ENCODE assay signal across 8 cellular contexts in the genomic region with DNA sequence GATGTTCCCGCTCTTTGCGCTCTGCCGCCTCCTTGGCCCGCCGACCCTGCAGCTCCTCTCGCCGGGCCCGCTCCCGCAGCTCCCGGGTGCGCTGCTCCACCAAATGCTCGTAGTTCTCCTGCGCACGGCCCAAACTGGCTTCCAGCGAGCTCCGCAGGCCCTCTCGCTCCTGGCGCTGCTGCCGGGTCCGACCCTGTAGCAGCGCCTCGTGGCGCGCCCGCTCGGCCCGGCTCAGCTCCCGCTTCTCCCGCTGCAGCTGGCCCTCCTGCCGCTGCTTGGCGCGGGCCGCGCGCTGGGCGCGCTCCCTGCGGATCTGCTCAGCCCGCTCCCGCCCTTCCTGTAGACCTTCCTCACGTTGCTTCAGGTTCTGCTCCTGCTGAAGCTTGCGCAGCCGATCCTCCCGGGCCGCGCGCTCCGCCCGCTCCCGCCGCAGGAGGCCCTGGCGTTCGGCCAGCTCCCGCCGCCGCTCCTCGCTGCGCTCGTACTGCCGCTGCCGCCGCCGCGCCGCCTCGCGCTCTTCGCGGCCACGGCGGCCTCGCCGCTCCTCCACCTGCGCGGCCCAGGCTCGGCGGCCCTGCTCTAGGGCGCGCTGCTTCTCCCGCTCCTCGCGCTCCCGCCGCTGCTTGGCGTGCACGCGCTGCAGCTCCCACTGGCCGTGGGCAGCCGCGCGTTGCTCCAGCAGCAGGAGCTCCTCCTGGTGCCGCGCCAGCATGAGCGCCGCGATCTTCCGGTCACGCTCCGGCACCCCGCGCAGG. TPM values are rescaled to one million over a fixed set of nuclear protein-coding genes. Genes with fewer than 3 reads are reported as not detected.
A peak's percentile ranks its signal among the peaks of the same experiment; 100 is the strongest.
DNase-seq lines count a peak whose midpoint lies in the region; ATAC-seq and TF ChIP-seq lines count a peak whose summit lies in the region.

No MANE protein-coding gene starts in this region.

- peaks cover 95% of the 10 kb centered on the region for H3K27me3 ChIP-seq in A673 (replicated peaks; ENCODE audit: insufficient read depth, low read depth, low read length, poor library complexity)
- H3K27me3 ChIP-seq in HUES64 (ENCODE audit: insufficient read depth, low read length) = peaks cover 84% of the 10 kb centered on the region
- H3K27me3 ChIP-seq in brain microvascular endothelial cell (replicated peaks) = peaks cover 49% of the 10 kb centered on the region
- H3K27me3 ChIP-seq in right lobe of liver = peaks cover 0 to 12% of the 10 kb centered on the region in 2 donors

- H3K27ac ChIP-seq in A673 (ENCODE audit: low read depth, low read length, poor library complexity, severe bottlenecking) = no peak overlapping the region
- no peak overlapping the region for H3K27ac ChIP-seq in HUES64 (ENCODE audit: low read depth, low read length)
- H3K27ac ChIP-seq in brain microvascular endothelial cell = no peak overlapping the region
- no peak overlapping the region for H3K27ac ChIP-seq in right lobe of liver

- TF ChIP-seq CTCF in A673 (conservative IDR thresholded peaks at IDR 0.05; ENCODE audit: low read depth, low read length) (no peak), brain microvascular endothelial cell (IDR thresholded peaks at IDR 0.05; ENCODE audit: low read depth, low read length, missing control alignments) (no peak), right lobe of liver (IDR thresholded peaks at IDR 0.05) (no peak)

- ATAC-seq in right lobe of liver (peak; percentile 36 to 65 (median 58)), GM19463 (IDR thresholded peaks at IDR 0.05; ENCODE audit: unreplicated experiment) (no peak), GM18517 (IDR thresholded peaks at IDR 0.05; ENCODE audit: unreplicated experiment) (no peak), HG03039 (IDR thresholded peaks at IDR 0.05; ENCODE audit: unreplicated experiment) (no peak), GM19395 (IDR thresholded peaks at IDR 0.05; ENCODE audit: unreplicated experiment) (no peak)

- no TSS peak for BruUV-seq in A673 (replicated peaks; lab: Mats Ljungman, UMichigan)

- no peaks in the 10 kb centered on the region for H3K9me3 ChIP-seq in A673 (ENCODE audit: low read depth, low read length, poor library complexity, severe bottlenecking)
- peaks cover 7% of the 10 kb centered on the region; the same call in 1 of the 2 replicates for H3K9me3 ChIP-seq in HUES64 (ENCODE audit: insufficient read depth, low read depth, low read length)
- H3K9me3 ChIP-seq in right lobe of liver = no peaks in the 10 kb centered on the region

- DNase-seq in A673 (ENCODE audit: low spot score) (peak; percentile 59), brain microvascular endothelial cell (no peak), right lobe of liver (peak in 2 of 3 donors; percentile 44 to 61)

- intact Hi-C loops in A673 (cut with micrococcal nuclease; ENCODE audit: unreplicated experiment) (no loop called here), right lobe of liver (cut with DNase I) (loop anchor here (5.0 kb wide), 2 partner anchors 35 to 40 kb away; no protein-coding TSS in a partner anchor)

- peak overlapping the region; percentile 35; the same call in 1 of the 2 replicates for H3K9ac ChIP-seq in HUES64 (ENCODE audit: low read depth, low read length)

- in situ Hi-C loops in brain microvascular endothelial cell (cut with HindIII; ENCODE audit: low pct_ligation_motif_present, low sequenced_read_pairs) = no loop called here

- CTCF ChIA-PET in A673 (lab: Charles Lee) = interaction anchor here (0.6 to 1.0 kb wide), 3 partner anchors 16 to 291 kb away, joined by 3 to 5 read pairs (median 3); no protein-coding TSS in a partner anchor

- H3K36me3 ChIP-seq in A673 (ENCODE audit: insufficient read depth, low read length, poor library complexity, severe bottlenecking) (no peaks in the 10 kb centered on the region), HUES64 (ENCODE audit: insufficient read depth, low read length) (no peaks in the 10 kb centered on the region), brain microvascular endothelial cell (replicated peaks) (no peaks in the 10 kb centered on the region), right lobe of liver (no peaks in the 10 kb centered on the region)

- WGBS in HUES64 = 14% methylated on average over 101 of the region's 101 CpGs
- WGBS in right lobe of liver (ENCODE audit: insufficient coverage, low coverage, low lambda C conversion rate, missing lambda C conversion rate) = 2% methylated on average over 17 of the region's 101 CpGs

- peak overlapping the region; percentile 38 for H3K4me3 ChIP-seq in A673 (ENCODE audit: low read depth, low read length, poor library complexity, severe bottlenecking)
- H3K4me3 ChIP-seq in HUES64 (ENCODE audit: low read length) = peak overlapping the region; percentile 37
- H3K4me3 ChIP-seq in brain microvascular endothelial cell (ENCODE audit: low read depth, low read length) = peak overlapping the region; percentile 20
- peak overlapping the region; percentile 12 to 36 (median 35) for H3K4me3 ChIP-seq in right lobe of liver

- H3K4me1 ChIP-seq in A673 (ENCODE audit: insufficient read depth, low read length, poor library complexity, severe bottlenecking) (peaks cover 21% of the 10 kb centered on the region), HUES64 (ENCODE audit: insufficient read depth, low read length) (0 out of 2 replicates have a peak, but pooled peaks cover 3% of the 10 kb centered on the region), right lobe of liver (peaks cover 0 to 21% (median 0%) of the 10 kb centered on the region in 4 donors)

- no peak for TF ChIP-seq POLR2A in right lobe of liver (IDR thresholded peaks at IDR 0.05)

- POLR2A ChIA-PET in A673 (lab: Charles Lee; ENCODE audit: low non-redundant PET) = no interaction called here

RNA-seq across cellular contexts. Expression of gene CCDC177, which starts 2.6 kb away (rescaled TPM):
- total RNA-seq in A673 (2021) (0.09 TPM in 1 of 2 replicates, not detected in the other), right lobe of liver (under 1 TPM in 3 of 6 experiments, not detected in 3; 0.06 to 0.11 (median 0.07) TPM)
- polyA plus RNA-seq in HUES64 (2013, experiment 1 of 2) = 0.95 TPM
- polyA plus RNA-seq in HUES64 (2013, experiment 2 of 2) = 1.0 TPM

RNA-seq across cellular contexts. Expression of gene SUSD6, which starts 39.3 kb away (rescaled TPM):
- 9.2 and 13.1 TPM in 2 replicates for total RNA-seq in A673 (2021)
- polyA plus RNA-seq in HUES64 (2013, experiment 1 of 2) = 3.4 TPM
- 3.4 TPM for polyA plus RNA-seq in HUES64 (2013, experiment 2 of 2)
- total RNA-seq in right lobe of liver = 10 to 100 TPM in 5 of 6 experiments, 1 to 10 TPM in 1; 9.6 to 17.4 (median 12.5) TPM

Comparison
In these comparisons a context has a peak if more than half of its experiments do, and no peak if none do; other contexts are left out.
1. ATAC-seq: peak in right lobe of liver (4 of 4); none in GM19463 (single experiment), GM18517 (single experiment), HG03039 (single experiment) and GM19395 (single experiment).
2. Peak in every context shown above with its lines, with median percentiles within 50 percentile points of each other: H3K4me3 ChIP-seq.